Comparison of ENCODE assay signal across 23 cellular contexts in genomic region chr17:52647411-52647810, GRCh38.
"Had no signal": no experiment of that assay in that cellular context is flagged by ENCODE, and none has a peak within 500 bp of the region (broad histone marks: within the 10 kb centered on the region; RNA-seq: fewer than 3 reads in every experiment).

No MANE protein-coding gene starts in this region.

- H3K9me3 ChIP-seq: colonic mucosa, esophagus muscularis mucosa, esophagus squamous epithelium, gastrocnemius medialis, gastroesophageal sphincter had no signal

- H3K36me3 ChIP-seq: colonic mucosa, esophagus muscularis mucosa, esophagus squamous epithelium, gastrocnemius medialis, gastroesophageal sphincter, heart left ventricle had no signal

- H3K4me3 ChIP-seq: colonic mucosa, coronary artery, dorsolateral prefrontal cortex, esophagus muscularis mucosa, esophagus squamous epithelium, gastrocnemius medialis, gastroesophageal sphincter, heart left ventricle had no signal

- H3K27ac ChIP-seq: colonic mucosa, coronary artery, dorsolateral prefrontal cortex, epithelial cell of prostate, esophagus muscularis mucosa, esophagus squamous epithelium, foreskin keratinocyte, gastrocnemius medialis, gastroesophageal sphincter, heart left ventricle had no signal

- H3K27me3 ChIP-seq: colonic mucosa, esophagus muscularis mucosa, esophagus squamous epithelium, foreskin keratinocyte, gastrocnemius medialis, gastroesophageal sphincter had no signal

- H3K4me1 ChIP-seq: colonic mucosa, esophagus muscularis mucosa, esophagus squamous epithelium, foreskin keratinocyte, gastrocnemius medialis, gastroesophageal sphincter, heart left ventricle had no signal

- DNase-seq: colonic mucosa; cortex of kidney; dermis blood vessel endothelial cell; dorsolateral prefrontal cortex; effector CD4-positive, alpha-beta T cell; effector CD8-positive, alpha-beta T cell; effector memory CD4-positive, alpha-beta T cell; effector memory CD8-positive, alpha-beta T cell; endodermal cell; erythroblast; esophagus squamous epithelium; foreskin fibroblast; foreskin keratinocyte; foreskin melanocyte; gastrocnemius medialis; glutamatergic neuron; head of caudate nucleus; heart left ventricle had no signal

- ATAC-seq: effector memory CD8-positive, alpha-beta T cell; esophagus mucosa; foreskin keratinocyte; gastrocnemius medialis; gastroesophageal sphincter; heart left ventricle had no signal
